Comparison of ENCODE assay signal across 8 cellular contexts in genomic region chrX:283115-283845, GRCh38. TPM values are rescaled to one million over a fixed set of nuclear protein-coding genes. Genes with fewer than 3 reads are reported as not detected.
DNase-seq lines count a peak whose midpoint lies in the region; ATAC-seq and TF ChIP-seq lines count a peak whose summit lies in the region.

No MANE protein-coding gene starts in this region.

- H3K36me3 ChIP-seq in cardiac muscle cell (peaks cover 5% of the 10 kb centered on the region), psoas muscle (ENCODE audit: insufficient read depth in 1 of 2, low read depth in 1 of 2) (peaks cover 0 to 16% of the 10 kb centered on the region in 2 donors), vagina (no peaks in the 10 kb centered on the region)

- H3K4me3 ChIP-seq in NB4 (ENCODE audit: low read depth, low read length) (peak overlapping the region; percentile 53), cardiac muscle cell (peak overlapping the region; percentile 58), psoas muscle (peak overlapping the region; percentile 74), vagina (peak overlapping the region; percentile 50 to 53)

- H3K9me3 ChIP-seq in cardiac muscle cell (ENCODE audit: low read depth) (no peaks in the 10 kb centered on the region), psoas muscle (no peaks in the 10 kb centered on the region), vagina (no peaks in the 10 kb centered on the region)

- DNase-seq in EL = peak; percentile 91
- DNase-seq in H4 (ENCODE audit: low spot score) = peak; percentile 91
- DNase-seq in NB4 (ENCODE audit: low read depth) = peak; percentile 95
- peak; percentile 84 for DNase-seq in activated gamma-delta T cell treated with anti-CD3 and anti-CD28 coated beads, Interleukin-2, amount 50 U/mL, for 16 hours (ENCODE audit: low read depth)
- DNase-seq in cardiac muscle cell (ENCODE audit: low read depth in 1 of 2, low spot score in 1 of 2) = peak; percentile 90 to 93
- DNase-seq in psoas muscle = peak; percentile 88 to 92
- peak in 1 of 2 donors; percentile 92 for DNase-seq in vagina (ENCODE audit: extremely low spot score in 2 of 2)
- no peak for DNase-seq in NCI-H345 (lab: John Stamatoyannopoulos, UW)

- H3K4me1 ChIP-seq in cardiac muscle cell (ENCODE audit: low read depth) (no peaks in the 10 kb centered on the region), psoas muscle (no peaks in the 10 kb centered on the region), vagina (peaks cover 4% of the 10 kb centered on the region)

- H3K27ac ChIP-seq in cardiac muscle cell = peak overlapping the region; percentile 52
- H3K27ac ChIP-seq in psoas muscle = no peak overlapping the region
- H3K27ac ChIP-seq in vagina = peak overlapping the region; percentile 72

- ATAC-seq in psoas muscle = peak; percentile 98 to 100 (median 99)

- TF ChIP-seq CTCF in NB4 (IDR thresholded peaks at IDR 0.05; ENCODE audit: low read depth, low read length) = no peak
- TF ChIP-seq CTCF in cardiac muscle cell (IDR thresholded peaks at IDR 0.05; ENCODE audit: low read depth, low read length) = no peak
- TF ChIP-seq CTCF in psoas muscle (IDR thresholded peaks at IDR 0.05) = no peak
- no peak for TF ChIP-seq CTCF in vagina (IDR thresholded peaks at IDR 0.05)

- no peaks in the 10 kb centered on the region for H3K27me3 ChIP-seq in cardiac muscle cell
- no peaks in the 10 kb centered on the region for H3K27me3 ChIP-seq in psoas muscle (ENCODE audit: insufficient read depth in 3 of 3, low read length in 2 of 3)
- H3K27me3 ChIP-seq in vagina = no peaks in the 10 kb centered on the region

- intact Hi-C loops in psoas muscle (cut with DNase I) = loop anchor here in 1 of 2 donors (5.0 kb wide), 1 partner anchor 34 kb away; the partner anchor contains the start of gene GTPBP6
- intact Hi-C loops in vagina (cut with DNase I) = no loop called here

- peak; percentile 29 for TF ChIP-seq POLR2A in NB4 (IDR thresholded peaks at IDR 0.05; ENCODE audit: extremely low read depth, insufficient read length)
- no peak for TF ChIP-seq POLR2A in vagina (IDR thresholded peaks at IDR 0.05)

- WGBS in psoas muscle, 3 donors = 1 to 13% (median 2%) methylated on average over 32 to 45 of the region's 45 CpGs

RNA-seq across cellular contexts. Expression of gene PLCXD1, which starts 2.1 kb away (rescaled TPM):
- 7.7 and 8.1 TPM in 2 replicates for total RNA-seq in H4 (2014; rRNA removed; shearing (Covaris generic))
- total RNA-seq in cardiac muscle cell = 43.4 and 50.4 TPM in 2 replicates
- 16.6 and 20.6 TPM in 2 replicates for polyA plus RNA-seq in cardiac muscle cell
- total RNA-seq in psoas muscle = 1 to 10 TPM in 3 of 4 donors, under 1 TPM in 1; 0.89 to 3.0 (median 2.0) TPM
- polyA plus RNA-seq in psoas muscle = 10 to 100 TPM in 1 of 3 donors, 1 to 10 TPM in 2; 1.2 to 16.3 (median 2.3) TPM
- total RNA-seq in vagina = 14.0 TPM

RNA-seq across cellular contexts. Expression of gene GTPBP6, which starts 35.3 kb away (rescaled TPM):
- 39.2 and 40.2 TPM in 2 replicates for total RNA-seq in H4 (2014; rRNA removed; shearing (Covaris generic))
- total RNA-seq in cardiac muscle cell (54.5 and 60.9 TPM in 2 replicates), psoas muscle (10 to 100 TPM; 48.5 to 54.5 (median 50.9) TPM), vagina (30.9 TPM)
- polyA plus RNA-seq in cardiac muscle cell (59.2 and 79.2 TPM in 2 replicates), psoas muscle (10 to 100 TPM; 48.1 to 63.4 (median 49.0) TPM)
